ENCODE assay signal across 8 cellular contexts in the genomic region with DNA sequence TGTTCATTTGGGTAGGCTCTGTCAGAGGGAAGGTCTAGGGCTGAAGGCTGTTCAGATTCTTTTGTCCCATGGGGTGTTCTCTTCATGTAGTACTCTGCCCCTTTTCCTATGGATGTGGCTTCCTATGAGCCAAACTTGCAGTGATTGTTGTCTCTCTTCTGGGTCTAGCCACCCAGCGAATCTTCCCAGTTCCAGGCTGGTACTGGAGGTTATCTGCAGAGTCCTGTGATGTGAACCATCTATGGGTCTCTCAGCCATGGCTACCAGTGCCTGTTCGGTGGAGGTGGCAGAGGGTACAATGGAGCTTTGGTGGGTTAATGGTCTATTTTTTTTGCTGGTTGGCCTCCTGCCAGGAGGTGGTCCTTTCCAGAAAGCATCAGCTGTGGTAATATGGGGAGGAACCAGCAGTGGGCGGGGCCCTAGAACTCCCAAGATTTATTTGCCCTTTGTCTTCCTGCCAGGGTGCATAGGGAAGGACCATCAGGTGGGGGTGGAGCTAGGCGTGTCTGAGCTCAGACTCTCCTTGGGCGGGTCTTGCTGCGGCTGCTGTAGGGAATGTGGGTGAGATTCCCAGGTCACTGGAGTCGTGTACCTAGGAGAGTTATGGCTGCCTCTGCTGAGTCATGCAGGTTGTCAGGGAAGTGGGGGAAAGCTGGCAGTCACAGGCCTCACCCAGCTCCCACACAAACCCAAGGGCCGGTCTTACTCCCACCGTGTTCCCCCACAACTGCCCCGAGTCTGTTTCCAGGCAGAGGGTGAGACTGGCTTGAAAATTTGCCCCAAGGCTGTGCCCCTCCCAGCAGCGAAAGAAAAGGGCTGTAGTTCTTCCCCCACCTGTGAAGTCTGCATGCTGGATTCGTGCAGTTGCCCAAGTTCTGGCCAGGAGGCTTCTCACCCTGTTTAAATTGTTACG. TPM values are rescaled to one million over a fixed set of nuclear protein-coding genes. Genes with fewer than 3 reads are reported as not detected.
DNase-seq lines count a peak whose midpoint lies in the region; ATAC-seq and TF ChIP-seq lines count a peak whose summit lies in the region.

No MANE protein-coding gene starts in this region.

- intact Hi-C loops in activated CD4-positive, alpha-beta memory T cell treated with anti-CD3 and anti-CD28 coated beads for 36 hours (cut with micrococcal nuclease), result no loop called here
- intact Hi-C loops in Right ventricle myocardium superior (cut with DNase I), result no loop called here

- H3K36me3 ChIP-seq in NT2/D1 (ENCODE audit: insufficient read depth, insufficient read length, low read length) (peaks cover 49% of the 10 kb centered on the region), suprapubic skin (peaks cover 19% of the 10 kb centered on the region)

- TF ChIP-seq EP300 in suprapubic skin (IDR thresholded peaks at IDR 0.05), result no peak

- CTCF ChIA-PET in activated CD4-positive, alpha-beta memory T cell treated with anti-CD3 and anti-CD28 coated beads for 36 hours (lab: Charles Lee), result interaction anchor here (1.1 kb wide), 1 partner anchor 333 kb away, joined by 3 read pairs; no protein-coding TSS in a partner anchor
- CTCF ChIA-PET in activated CD4-positive, alpha-beta memory T cell treated with anti-CD3 and anti-CD28 coated beads, Interleukin-2, amount 10 ng/mL, durations not matched to agents 7 days and 5 days (lab: Charles Lee), result interaction anchor here (0.7 to 4.1 kb wide), 2 partner anchors 13 to 28 kb away, joined by 6 to 29 read pairs; no protein-coding TSS in a partner anchor

- H3K4me3 ChIP-seq in NT2/D1 (ENCODE audit: insufficient read length, low read depth), result no peak overlapping the region
- H3K4me3 ChIP-seq in suprapubic skin, result no peak overlapping the region

- H3K9me3 Mint-ChIP-seq in activated CD4-positive, alpha-beta memory T cell treated with anti-CD3 and anti-CD28 coated beads for 36 hours, result peaks cover 13% of the 10 kb centered on the region
- peaks cover 11% of the 10 kb centered on the region for H3K9me3 Mint-ChIP-seq in activated CD4-positive, alpha-beta memory T cell treated with anti-CD3 and anti-CD28 coated beads, Interleukin-2, amount 10 ng/mL, durations not matched to agents 7 days and 5 days
- H3K9me3 Mint-ChIP-seq in glutamatergic neuron (ENCODE audit: unreplicated experiment), result peaks cover 4% of the 10 kb centered on the region

- H3K27ac Mint-ChIP-seq in activated CD4-positive, alpha-beta memory T cell treated with anti-CD3 and anti-CD28 coated beads for 36 hours, result peak overlapping the region; percentile 31
- no peak overlapping the region for H3K27ac Mint-ChIP-seq in activated CD4-positive, alpha-beta memory T cell treated with anti-CD3 and anti-CD28 coated beads, Interleukin-2, amount 10 ng/mL, durations not matched to agents 7 days and 5 days
- H3K27ac Mint-ChIP-seq in glutamatergic neuron (ENCODE audit: unreplicated experiment), result peak overlapping the region; percentile 38

- H3K4me1 ChIP-seq in NT2/D1 (ENCODE audit: insufficient read depth, insufficient read length) (peaks cover 11% of the 10 kb centered on the region), suprapubic skin (peaks cover 47% of the 10 kb centered on the region)

- no peaks in the 10 kb centered on the region for H3K27me3 ChIP-seq in NT2/D1 (ENCODE audit: insufficient read depth, insufficient read length)
- H3K27me3 ChIP-seq in suprapubic skin, result no peaks in the 10 kb centered on the region

- H3K9me3 ChIP-seq in NT2/D1 (ENCODE audit: insufficient read depth, low read length) (peaks cover 28% of the 10 kb centered on the region; the same call in 1 of the 2 replicates), suprapubic skin (no peaks in the 10 kb centered on the region)

- no peak for TF ChIP-seq CTCF in glutamatergic neuron (IDR thresholded peaks at IDR 0.05; ENCODE audit: partially characterized antibody, unreplicated experiment)
- TF ChIP-seq CTCF in suprapubic skin (IDR thresholded peaks at IDR 0.05), result no peak

- DNase-seq in activated CD4-positive, alpha-beta memory T cell treated with anti-CD3 and anti-CD28 coated beads for 36 hours, result no peak
- no peak for DNase-seq in activated CD4-positive, alpha-beta memory T cell treated with anti-CD3 and anti-CD28 coated beads, Interleukin-2, amount 10 ng/mL, durations not matched to agents 7 days and 5 days
- DNase-seq in NT2/D1 (ENCODE audit: low read depth, low spot score) (no peak), glutamatergic neuron (no peak), suprapubic skin (ENCODE audit: low spot score in 2 of 2) (no peak), activated gamma-delta T cell (lab: John Stamatoyannopoulos, UW) (no peak), Right ventricle myocardium superior (no peak)

- H3K27me3 Mint-ChIP-seq in activated CD4-positive, alpha-beta memory T cell treated with anti-CD3 and anti-CD28 coated beads for 36 hours, result no peaks in the 10 kb centered on the region
- no peaks in the 10 kb centered on the region for H3K27me3 Mint-ChIP-seq in activated CD4-positive, alpha-beta memory T cell treated with anti-CD3 and anti-CD28 coated beads, Interleukin-2, amount 10 ng/mL, durations not matched to agents 7 days and 5 days
- peaks cover 6% of the 10 kb centered on the region for H3K27me3 Mint-ChIP-seq in glutamatergic neuron (ENCODE audit: unreplicated experiment)

- POLR2A ChIA-PET in activated CD4-positive, alpha-beta memory T cell treated with anti-CD3 and anti-CD28 coated beads for 36 hours (lab: Charles Lee), result interaction anchor here (1.3 kb wide), 1 partner anchor 18 kb away, joined by 3 read pairs; a partner anchor contains a TSS
- POLR2A ChIA-PET in activated CD4-positive, alpha-beta memory T cell treated with anti-CD3 and anti-CD28 coated beads, Interleukin-2, amount 10 ng/mL, durations not matched to agents 7 days and 5 days (lab: Charles Lee), result interaction anchor here (2.6 kb wide), 1 partner anchor 18 kb away, joined by 11 read pairs; a partner anchor contains a TSS

- H3K36me3 Mint-ChIP-seq in activated CD4-positive, alpha-beta memory T cell treated with anti-CD3 and anti-CD28 coated beads for 36 hours, result peaks cover 40% of the 10 kb centered on the region
- peaks cover 69% of the 10 kb centered on the region for H3K36me3 Mint-ChIP-seq in activated CD4-positive, alpha-beta memory T cell treated with anti-CD3 and anti-CD28 coated beads, Interleukin-2, amount 10 ng/mL, durations not matched to agents 7 days and 5 days (ENCODE audit: low read depth)
- H3K36me3 Mint-ChIP-seq in glutamatergic neuron (ENCODE audit: unreplicated experiment), result peaks cover 31% of the 10 kb centered on the region

- peak overlapping the region; percentile 59 for H3K9ac ChIP-seq in NT2/D1 (ENCODE audit: insufficient read length, low read depth)

- WGBS in suprapubic skin, result 52% methylated on average over 13 of the region's 13 CpGs

- peaks cover 61% of the 10 kb centered on the region for H3K4me1 Mint-ChIP-seq in activated CD4-positive, alpha-beta memory T cell treated with anti-CD3 and anti-CD28 coated beads for 36 hours (ENCODE audit: low read depth)
- peaks cover 19% of the 10 kb centered on the region for H3K4me1 Mint-ChIP-seq in activated CD4-positive, alpha-beta memory T cell treated with anti-CD3 and anti-CD28 coated beads, Interleukin-2, amount 10 ng/mL, durations not matched to agents 7 days and 5 days
- H3K4me1 Mint-ChIP-seq in glutamatergic neuron (ENCODE audit: low read depth, unreplicated experiment), result peaks cover 9% of the 10 kb centered on the region

- H3K4me3 Mint-ChIP-seq in activated CD4-positive, alpha-beta memory T cell treated with anti-CD3 and anti-CD28 coated beads for 36 hours, result no peak overlapping the region
- no peak overlapping the region for H3K4me3 Mint-ChIP-seq in activated CD4-positive, alpha-beta memory T cell treated with anti-CD3 and anti-CD28 coated beads, Interleukin-2, amount 10 ng/mL, durations not matched to agents 7 days and 5 days
- no peak overlapping the region for H3K4me3 Mint-ChIP-seq in glutamatergic neuron (ENCODE audit: unreplicated experiment)

- TF ChIP-seq POLR2A in suprapubic skin (IDR thresholded peaks at IDR 0.05), result no peak

- H3K27ac ChIP-seq in suprapubic skin, result peak overlapping the region; percentile 85

- ATAC-seq in Right ventricle myocardium superior (ENCODE audit: poor library complexity) (no peak), GM18868 (IDR thresholded peaks at IDR 0.05; ENCODE audit: unreplicated experiment) (no peak)

RNA-seq across cellular contexts. Expression of a gene that starts 17.5 kb away (rescaled TPM):
- 10 to 100 TPM; 28.4 to 28.8 TPM for total RNA-seq in activated CD4-positive, alpha-beta memory T cell treated with anti-CD3 and anti-CD28 coated beads for 36 hours
- total RNA-seq in activated CD4-positive, alpha-beta memory T cell treated with anti-CD3 and anti-CD28 coated beads, Interleukin-2, amount 10 ng/mL, durations not matched to agents 7 days and 5 days, result 10 to 100 TPM; 29.9 to 30.0 TPM
- total RNA-seq in glutamatergic neuron (ENCODE audit: unreplicated experiment) (11.1 TPM), suprapubic skin (10 to 100 TPM in 1 of 4 donors, 1 to 10 TPM in 3; 6.4 to 17.1 (median 8.2) TPM), Right ventricle myocardium superior (8.1 TPM)

RNA-seq across cellular contexts. Expression of a gene that starts 17.8 kb away (rescaled TPM):
- 10 to 100 TPM; 88.8 to 97.6 TPM for total RNA-seq in activated CD4-positive, alpha-beta memory T cell treated with anti-CD3 and anti-CD28 coated beads for 36 hours
- 100 to 1,000 TPM; 113 to 116 TPM for total RNA-seq in activated CD4-positive, alpha-beta memory T cell treated with anti-CD3 and anti-CD28 coated beads, Interleukin-2, amount 10 ng/mL, durations not matched to agents 7 days and 5 days
- total RNA-seq in glutamatergic neuron (ENCODE audit: unreplicated experiment) (38.4 TPM), suprapubic skin (10 to 100 TPM; 14.0 to 44.3 (median 14.3) TPM), Right ventricle myocardium superior (20.8 TPM)

RNA-seq across cellular contexts. Expression of a gene that starts 20.9 kb away (rescaled TPM):
- total RNA-seq in activated CD4-positive, alpha-beta memory T cell treated with anti-CD3 and anti-CD28 coated beads for 36 hours, result 10 to 100 TPM; 40.1 to 42.5 TPM
- 10 to 100 TPM; 20.5 to 21.6 TPM for total RNA-seq in activated CD4-positive, alpha-beta memory T cell treated with anti-CD3 and anti-CD28 coated beads, Interleukin-2, amount 10 ng/mL, durations not matched to agents 7 days and 5 days
- total RNA-seq in glutamatergic neuron (ENCODE audit: unreplicated experiment), result 135 TPM
- 100 to 1,000 TPM in 1 of 4 donors, 10 to 100 TPM in 3; 45.1 to 133 (median 84.4) TPM for total RNA-seq in suprapubic skin
- 70.5 TPM for total RNA-seq in Right ventricle myocardium superior
